Comparison of ENCODE assay signal across 10 cellular contexts in genomic region chr13:96141032-96141431, GRCh38. TPM values are rescaled to one million over a fixed set of nuclear protein-coding genes. Genes with fewer than 3 reads are reported as not detected.
DNase-seq lines count a peak whose midpoint lies in the region; ATAC-seq and TF ChIP-seq lines count a peak whose summit lies in the region.
"Had no signal": no experiment of that assay in that cellular context is flagged by ENCODE, and none has a peak within 500 bp of the region (broad histone marks: within the 10 kb centered on the region; RNA-seq: fewer than 3 reads in every experiment).

No MANE protein-coding gene starts in this region.

- DNase-seq in A172 (ENCODE audit: low spot score) (peak; percentile 14), GM13977 (ENCODE audit: low spot score) (no peak), SK-N-DZ (ENCODE audit: low spot score) (peak; percentile 31), foreskin keratinocyte (peak in 1 of 2 donors; percentile 21), NCI-H774 (lab: John Stamatoyannopoulos, UW) (no peak), mucosa of descending colon (no peak), uterus (no peak)
- DNase-seq: GDM1 had no signal

- H3K4me3 ChIP-seq in mucosa of descending colon (no peak overlapping the region), uterus (no peak overlapping the region)

- intact Hi-C loops in mucosa of descending colon (cut with DNase I, micrococcal nuclease) (no loop called here), uterus (cut with DNase I; ENCODE audit: low total_unique reads) (no loop called here)

- no peak for TF ChIP-seq POLR2A in uterus (IDR thresholded peaks at IDR 0.05)

- in situ Hi-C loops in GM13977 (cut with MboI; ENCODE audit: low pct_unique_long_range_greater_than_20kb, low sequenced_read_pairs, unreplicated experiment) = no loop called here

- H3K36me3 ChIP-seq in mucosa of descending colon (ENCODE audit: low read depth) (no peaks in the 10 kb centered on the region), uterus (no peaks in the 10 kb centered on the region)

- H3K4me1 ChIP-seq in foreskin keratinocyte = no peaks in the 10 kb centered on the region
- H3K4me1 ChIP-seq in mucosa of descending colon (ENCODE audit: low read depth) = no peaks in the 10 kb centered on the region
- H3K4me1 ChIP-seq in uterus = no peaks in the 10 kb centered on the region

- no peak for ATAC-seq in foreskin keratinocyte
- ATAC-seq in GM21360 (IDR thresholded peaks at IDR 0.05; ENCODE audit: unreplicated experiment) = no peak
- ATAC-seq in mucosa of descending colon = no peak

- H3K27me3 ChIP-seq in foreskin keratinocyte (no peaks in the 10 kb centered on the region), uterus (no peaks in the 10 kb centered on the region)

- TF ChIP-seq CTCF in GM13977 (IDR thresholded peaks at IDR 0.05; ENCODE audit: extremely low read depth, insufficient read depth, missing control alignments) = peak; percentile 10
- peak; percentile 39 for TF ChIP-seq CTCF in foreskin keratinocyte (conservative IDR thresholded peaks at IDR 0.05)
- no peak for TF ChIP-seq CTCF in mucosa of descending colon (IDR thresholded peaks at IDR 0.05)
- TF ChIP-seq CTCF in uterus (IDR thresholded peaks at IDR 0.05) = peak in 1 of 4 experiments; percentile 15

- no peak overlapping the region for H3K27ac ChIP-seq in foreskin keratinocyte
- H3K27ac ChIP-seq in uterus = no peak overlapping the region
- H3K27ac ChIP-seq: HL-60 had no signal

- H3K9me3 ChIP-seq in mucosa of descending colon (no peaks in the 10 kb centered on the region), uterus (no peaks in the 10 kb centered on the region)

RNA-seq across cellular contexts. Expression of gene HS6ST3, which starts 51.1 kb away (rescaled TPM):
- total RNA-seq in A172 (2014; rRNA removed; shearing (Covaris generic)) = not detected in 2 replicates
- 9.8 and 10.8 TPM in 2 replicates for polyA plus RNA-seq in SK-N-DZ (2014; cell fraction: cytosol; rRNA removed)
- 12.9 and 15.8 TPM in 2 replicates for polyA plus RNA-seq in SK-N-DZ (2014; cell fraction: nucleus; rRNA removed)
- total RNA-seq in foreskin keratinocyte (0.07 and 0.10 TPM in 2 replicates), mucosa of descending colon (under 1 TPM in 2 of 3 donors, not detected in 1; 0.14 to 0.89 TPM), uterus (1 to 10 TPM; 1.3 to 8.7 (median 5.3) TPM)
- 0.01 TPM in 1 of 2 replicates, not detected in the other for polyA plus RNA-seq in foreskin keratinocyte

Comparison
In these comparisons a context has a peak if more than half of its experiments do, and no peak if none do; other contexts are left out.
1. DNase-seq: peak in A172 (single experiment) and SK-N-DZ (single experiment); none in GM13977 (single experiment), NCI-H774 (single experiment), mucosa of descending colon (0 of 3) and uterus (0 of 2).